9 cellular contexts compared by ENCODE assay signal in genomic region chr3:39105687-39106063, GRCh38. TPM values are rescaled to one million over a fixed set of nuclear protein-coding genes. Genes with fewer than 3 reads are reported as not detected.
DNase-seq lines count a peak whose midpoint lies in the region; ATAC-seq and TF ChIP-seq lines count a peak whose summit lies in the region.
"Had no signal": no experiment of that assay in that cellular context is flagged by ENCODE, and none has a peak within 500 bp of the region (broad histone marks: within the 10 kb centered on the region; RNA-seq: fewer than 3 reads in every experiment).

No MANE protein-coding gene starts in this region.

- H3K27me3 ChIP-seq in lower lobe of right lung (ENCODE audit: low read depth) (no peaks in the 10 kb centered on the region), tibial artery (no peaks in the 10 kb centered on the region), colonic mucosa (no peaks in the 10 kb centered on the region)

- H3K36me3 ChIP-seq in lower lobe of right lung (peaks cover 2% of the 10 kb centered on the region), tibial artery (peaks cover 0 to 17% (median 3%) of the 10 kb centered on the region in 3 donors), colonic mucosa (no peaks in the 10 kb centered on the region)

- peaks cover 7% of the 10 kb centered on the region for H3K36me3 Mint-ChIP-seq in activated naive CD4-positive, alpha-beta T cell treated with anti-CD3 and anti-CD28 coated beads, Interleukin-2, amount 10 ng/mL, durations not matched to agents 7 days and 5 days
- peaks cover 9% of the 10 kb centered on the region for H3K36me3 Mint-ChIP-seq in activated T-helper 1 cell treated with anti-CD3 and anti-CD28 coated beads, Interleukin-12 subunit alpha, Interleukin-12 subunit beta, Interleukin-2, Interleukin-4 antibody, amounts not matched to agents 30 ng/mL and 10 ng/mL and 1 ng/mL, durations not matched to agents 14 hours and 24 hours and 36 hours (ENCODE audit: low read depth)

- H3K9me3 ChIP-seq in lower lobe of right lung = no peaks in the 10 kb centered on the region
- H3K9me3 ChIP-seq in tibial artery = no peaks in the 10 kb centered on the region
- H3K9me3 ChIP-seq in colonic mucosa = no peaks in the 10 kb centered on the region

- intact Hi-C loops in activated T-helper 1 cell treated with anti-CD3 and anti-CD28 coated beads, Interleukin-12 subunit alpha, Interleukin-12 subunit beta, Interleukin-2, Interleukin-4 antibody, amounts not matched to agents 30 ng/mL and 10 ng/mL and 1 ng/mL, durations not matched to agents 14 hours and 24 hours and 36 hours (cut with micrococcal nuclease) = loop anchor here (2.0 kb wide), 2 partner anchors 155 to 277 kb away; partner anchors contain the start of gene SLC25A38
- intact Hi-C loops in lower lobe of right lung (cut with DNase I) = no loop called here
- intact Hi-C loops in tibial artery (cut with DNase I; ENCODE audit: low total_unique reads) = loop anchor here (5.0 kb wide), 1 partner anchor 82 kb away; no protein-coding TSS in a partner anchor
- intact Hi-C loops in colonic mucosa (cut with DNase I) = no loop called here

- H3K4me3 Mint-ChIP-seq in activated naive CD4-positive, alpha-beta T cell treated with anti-CD3 and anti-CD28 coated beads, Interleukin-2, amount 10 ng/mL, durations not matched to agents 7 days and 5 days = peak overlapping the region; percentile 74
- H3K4me3 Mint-ChIP-seq in activated T-helper 1 cell treated with anti-CD3 and anti-CD28 coated beads, Interleukin-12 subunit alpha, Interleukin-12 subunit beta, Interleukin-2, Interleukin-4 antibody, amounts not matched to agents 30 ng/mL and 10 ng/mL and 1 ng/mL, durations not matched to agents 14 hours and 24 hours and 36 hours = peak overlapping the region; percentile 82

- H3K4me3 ChIP-seq in lower lobe of right lung (peak overlapping the region; percentile 93), tibial artery (peak overlapping the region; percentile 79 to 82), colonic mucosa (no peak overlapping the region)

- no peak for DNase-seq in activated naive CD4-positive, alpha-beta T cell treated with anti-CD3 and anti-CD28 coated beads, Interleukin-2, amount 10 ng/mL, durations not matched to agents 7 days and 5 days
- DNase-seq in activated naive CD4-positive, alpha-beta T cell treated with anti-CD3 and anti-CD28 coated beads, Interleukin-2, amount 50 U/mL, for 16 hours = no peak
- DNase-seq in activated T-helper 1 cell treated with anti-CD3 and anti-CD28 coated beads, Interleukin-12 subunit alpha, Interleukin-12 subunit beta, Interleukin-2, Interleukin-4 antibody, amounts not matched to agents 30 ng/mL and 10 ng/mL and 1 ng/mL, durations not matched to agents 14 hours and 24 hours and 36 hours (ENCODE audit: low spot score) = no peak
- no peak for DNase-seq in lower lobe of right lung
- DNase-seq in tibial artery = no peak
- no peak for DNase-seq in dedifferentiated amniotic fluid mesenchymal stem cell (ENCODE audit: extremely low spot score)
- DNase-seq in colonic mucosa = no peak
- DNase-seq: COR-L47 had no signal

- H3K9ac ChIP-seq in colonic mucosa (ENCODE audit: low read depth in 2 of 2, low read length in 2 of 2) = no peak overlapping the region

- no peak for TF ChIP-seq CTCF in lower lobe of right lung (IDR thresholded peaks at IDR 0.05)
- no peak for TF ChIP-seq CTCF in tibial artery (IDR thresholded peaks at IDR 0.05)
- TF ChIP-seq CTCF in colonic mucosa (IDR thresholded peaks at IDR 0.05) = no peak

- ATAC-seq in lower lobe of right lung (no peak), HG02981 (IDR thresholded peaks at IDR 0.05; ENCODE audit: unreplicated experiment) (no peak)

- H3K27ac Mint-ChIP-seq in activated naive CD4-positive, alpha-beta T cell treated with anti-CD3 and anti-CD28 coated beads, Interleukin-2, amount 10 ng/mL, durations not matched to agents 7 days and 5 days = no peak overlapping the region
- H3K27ac Mint-ChIP-seq in activated T-helper 1 cell treated with anti-CD3 and anti-CD28 coated beads, Interleukin-12 subunit alpha, Interleukin-12 subunit beta, Interleukin-2, Interleukin-4 antibody, amounts not matched to agents 30 ng/mL and 10 ng/mL and 1 ng/mL, durations not matched to agents 14 hours and 24 hours and 36 hours = peak overlapping the region; percentile 55

- CTCF ChIA-PET in activated naive CD4-positive, alpha-beta T cell treated with anti-CD3 and anti-CD28 coated beads, Interleukin-2, amount 10 ng/mL, durations not matched to agents 7 days and 5 days (lab: Charles Lee) = interaction anchor here (1.2 to 7.3 kb wide), 3 partner anchors 24 to 183 kb away, joined by 3 to 73 read pairs (median 3); no protein-coding TSS in a partner anchor

- H3K4me1 ChIP-seq in lower lobe of right lung = peaks cover 54% of the 10 kb centered on the region
- peaks cover 0 to 57% (median 43%) of the 10 kb centered on the region in 4 donors for H3K4me1 ChIP-seq in tibial artery
- H3K4me1 ChIP-seq in colonic mucosa = no peaks in the 10 kb centered on the region

- peaks cover 34% of the 10 kb centered on the region for H3K27me3 Mint-ChIP-seq in activated naive CD4-positive, alpha-beta T cell treated with anti-CD3 and anti-CD28 coated beads, Interleukin-2, amount 10 ng/mL, durations not matched to agents 7 days and 5 days
- peaks cover 7% of the 10 kb centered on the region for H3K27me3 Mint-ChIP-seq in activated T-helper 1 cell treated with anti-CD3 and anti-CD28 coated beads, Interleukin-12 subunit alpha, Interleukin-12 subunit beta, Interleukin-2, Interleukin-4 antibody, amounts not matched to agents 30 ng/mL and 10 ng/mL and 1 ng/mL, durations not matched to agents 14 hours and 24 hours and 36 hours (ENCODE audit: insufficient read depth)

- peaks cover 54% of the 10 kb centered on the region for H3K4me1 Mint-ChIP-seq in activated naive CD4-positive, alpha-beta T cell treated with anti-CD3 and anti-CD28 coated beads, Interleukin-2, amount 10 ng/mL, durations not matched to agents 7 days and 5 days
- peaks cover 69% of the 10 kb centered on the region for H3K4me1 Mint-ChIP-seq in activated T-helper 1 cell treated with anti-CD3 and anti-CD28 coated beads, Interleukin-12 subunit alpha, Interleukin-12 subunit beta, Interleukin-2, Interleukin-4 antibody, amounts not matched to agents 30 ng/mL and 10 ng/mL and 1 ng/mL, durations not matched to agents 14 hours and 24 hours and 36 hours (ENCODE audit: low read depth)

- H3K9me3 Mint-ChIP-seq in activated naive CD4-positive, alpha-beta T cell treated with anti-CD3 and anti-CD28 coated beads, Interleukin-2, amount 10 ng/mL, durations not matched to agents 7 days and 5 days = no peaks in the 10 kb centered on the region
- H3K9me3 Mint-ChIP-seq in activated T-helper 1 cell treated with anti-CD3 and anti-CD28 coated beads, Interleukin-12 subunit alpha, Interleukin-12 subunit beta, Interleukin-2, Interleukin-4 antibody, amounts not matched to agents 30 ng/mL and 10 ng/mL and 1 ng/mL, durations not matched to agents 14 hours and 24 hours and 36 hours = no peaks in the 10 kb centered on the region

- no peak overlapping the region for H3K27ac ChIP-seq in lower lobe of right lung
- H3K27ac ChIP-seq in tibial artery = peak overlapping the region in 1 of 2 donors; percentile 98
- H3K27ac ChIP-seq in colonic mucosa = no peak overlapping the region

RNA-seq across cellular contexts. Expression of gene GORASP1, which starts 1.8 kb away (rescaled TPM):
- 26.6 and 35.6 TPM in 2 replicates for total RNA-seq in activated T-helper 1 cell treated with anti-CD3 and anti-CD28 coated beads, Interleukin-12 subunit alpha, Interleukin-12 subunit beta, Interleukin-2, Interleukin-4 antibody, amounts not matched to agents 30 ng/mL and 10 ng/mL and 1 ng/mL, durations not matched to agents 14 hours and 24 hours and 36 hours
- total RNA-seq in lower lobe of right lung = 81.6 TPM
- total RNA-seq in colonic mucosa = 100 to 1,000 TPM in 1 of 2 donors, 10 to 100 TPM in 1; 84.2 to 106 TPM

RNA-seq across cellular contexts. Expression of gene TTC21A, which starts 1.8 kb away (rescaled TPM):
- total RNA-seq in activated T-helper 1 cell treated with anti-CD3 and anti-CD28 coated beads, Interleukin-12 subunit alpha, Interleukin-12 subunit beta, Interleukin-2, Interleukin-4 antibody, amounts not matched to agents 30 ng/mL and 10 ng/mL and 1 ng/mL, durations not matched to agents 14 hours and 24 hours and 36 hours = 0.83 and 1.0 TPM in 2 replicates
- total RNA-seq in lower lobe of right lung (18.8 TPM), colonic mucosa (1 to 10 TPM; 2.8 to 6.1 TPM)

RNA-seq across cellular contexts. Expression of gene CSRNP1, which starts 47.7 kb away (rescaled TPM):
- 33.4 and 34.3 TPM in 2 replicates for total RNA-seq in activated T-helper 1 cell treated with anti-CD3 and anti-CD28 coated beads, Interleukin-12 subunit alpha, Interleukin-12 subunit beta, Interleukin-2, Interleukin-4 antibody, amounts not matched to agents 30 ng/mL and 10 ng/mL and 1 ng/mL, durations not matched to agents 14 hours and 24 hours and 36 hours
- 55.1 TPM for total RNA-seq in lower lobe of right lung
- total RNA-seq in colonic mucosa = 10 to 100 TPM; 11.2 to 26.6 TPM

RNA-seq across cellular contexts. Expression of gene WDR48, which starts 53.9 kb away (rescaled TPM):
- total RNA-seq in activated T-helper 1 cell treated with anti-CD3 and anti-CD28 coated beads, Interleukin-12 subunit alpha, Interleukin-12 subunit beta, Interleukin-2, Interleukin-4 antibody, amounts not matched to agents 30 ng/mL and 10 ng/mL and 1 ng/mL, durations not matched to agents 14 hours and 24 hours and 36 hours = 40.6 and 41.5 TPM in 2 replicates
- total RNA-seq in lower lobe of right lung = 44.2 TPM
- 10 to 100 TPM; 26.1 to 51.2 TPM for total RNA-seq in colonic mucosa

RNA-seq across cellular contexts. Expression of gene SCN11A, which starts 53.9 kb away (rescaled TPM):
- 0.05 TPM in 1 of 2 replicates, not detected in the other for total RNA-seq in activated T-helper 1 cell treated with anti-CD3 and anti-CD28 coated beads, Interleukin-12 subunit alpha, Interleukin-12 subunit beta, Interleukin-2, Interleukin-4 antibody, amounts not matched to agents 30 ng/mL and 10 ng/mL and 1 ng/mL, durations not matched to agents 14 hours and 24 hours and 36 hours
- total RNA-seq in lower lobe of right lung (0.27 TPM), colonic mucosa (under 1 TPM; 0.05 to 0.61 TPM)

Comparison
In these comparisons a context has a peak if more than half of its experiments do, and no peak if none do; other contexts are left out.
1. intact Hi-C loops: an anchor here in activated T-helper 1 cell treated with anti-CD3 and anti-CD28 coated beads, Interleukin-12 subunit alpha, Interleukin-12 subunit beta, Interleukin-2, Interleukin-4 antibody, amounts not matched to agents 30 ng/mL and 10 ng/mL and 1 ng/mL, durations not matched to agents 14 hours and 24 hours and 36 hours (2.0 kb wide) and tibial artery (5.0 kb wide); none called in lower lobe of right lung and colonic mucosa.